ENCODE assay signal across 12 cellular contexts in the genomic region with DNA sequence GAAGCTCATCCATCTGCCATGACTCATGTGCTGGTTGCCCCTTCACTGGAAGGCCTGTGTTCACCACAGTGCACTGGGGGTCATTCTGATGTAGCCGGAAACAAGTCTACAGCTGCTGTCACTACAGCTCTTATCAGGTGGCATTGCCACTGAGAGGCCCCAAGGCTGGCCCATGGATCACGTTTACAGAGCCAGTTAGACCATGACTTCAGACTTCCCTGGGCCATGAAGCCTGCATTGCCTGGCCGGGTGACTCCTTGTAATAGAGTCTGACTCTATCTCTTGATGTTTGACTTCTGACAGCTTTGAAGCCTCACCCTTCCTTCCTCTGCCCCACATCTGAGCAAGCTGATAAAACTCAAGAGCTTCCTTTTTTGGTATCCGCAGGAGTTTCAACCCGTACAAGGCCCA.
DNase-seq lines count a peak whose midpoint lies in the region; ATAC-seq and TF ChIP-seq lines count a peak whose summit lies in the region.
"Had no signal": no experiment of that assay in that cellular context is flagged by ENCODE, and none has a peak within 500 bp of the region (broad histone marks: within the 10 kb centered on the region; RNA-seq: fewer than 3 reads in every experiment).

No MANE protein-coding gene starts in this region.

- no peaks in the 10 kb centered on the region for H3K9me3 ChIP-seq in aorta (ENCODE audit: control insufficient read depth, low read length)
- no peaks in the 10 kb centered on the region for H3K9me3 ChIP-seq in suprapubic skin
- H3K9me3 ChIP-seq: ascending aorta had no signal

- H3K4me3 ChIP-seq in aorta (ENCODE audit: low read length in 2 of 2) (no peak overlapping the region), suprapubic skin (no peak overlapping the region)
- H3K4me3 ChIP-seq: ascending aorta had no signal

- H3K36me3 ChIP-seq in aorta (ENCODE audit: control insufficient read depth in 1 of 2, insufficient read depth in 2 of 2, low read length in 1 of 2) = no peaks in the 10 kb centered on the region
- H3K36me3 ChIP-seq in suprapubic skin = no peaks in the 10 kb centered on the region
- H3K36me3 ChIP-seq: ascending aorta had no signal

- DNase-seq in stimulated activated CD8-positive, alpha-beta memory T cell treated with anti-CD3 and anti-CD28 coated beads, Interleukin-4, amount 100 ng/mL, for 24 hours (ENCODE audit: low read depth) = peak; percentile 1
- DNase-seq in stimulated activated CD8-positive, alpha-beta memory T cell treated with anti-CD3 and anti-CD28 coated beads, Interleukin-4, amount 100 ng/mL, for 48 hours = no peak
- DNase-seq in UCSD-AML1 (lab: John Stamatoyannopoulos, UW; ENCODE audit: unreplicated experiment) (peak; percentile 89), left cardiac atrium (peak; percentile 45), aorta (no peak), NCI-H2171 treated with DMSO at 0.1 percent for 48 hours (lab: John Stamatoyannopoulos, UW) (no peak), nephron progenitor cell (no peak), suprapubic skin (ENCODE audit: low spot score in 2 of 2) (no peak)
- DNase-seq: activated CD4-positive, alpha-beta T cell treated with anti-CD3 and anti-CD28 coated beads, Interleukin-2, amount 50 U/mL, for 1 hour; NCI-H345 had no signal

- H3K27me3 ChIP-seq in aorta (ENCODE audit: control insufficient read depth in 1 of 2, insufficient read depth in 2 of 2, low read length in 1 of 2) (no peaks in the 10 kb centered on the region), suprapubic skin (no peaks in the 10 kb centered on the region)
- H3K27me3 ChIP-seq: ascending aorta had no signal

- WGBS in aorta, 2 donors = 65 to 75% methylated on average over 5 of the region's 5 CpGs
- 67% methylated on average over 4 of the region's 5 CpGs for WGBS in suprapubic skin

- no peak for TF ChIP-seq CTCF in nephron progenitor cell (IDR thresholded peaks at IDR 0.05)
- TF ChIP-seq CTCF in suprapubic skin (IDR thresholded peaks at IDR 0.05) = no peak

- peaks cover 28% of the 10 kb centered on the region for H3K9me3 Mint-ChIP-seq in nephron progenitor cell
- H3K9me3 Mint-ChIP-seq: stimulated activated naive CD8-positive, alpha-beta T cell treated with anti-CD3 and anti-CD28 coated beads, Interleukin-15, Interleukin-2, amounts not matched to agents 100 ng/mL and 50 ng/mL, for 24 hours had no signal

- no peak for TF ChIP-seq POLR2A in suprapubic skin (IDR thresholded peaks at IDR 0.05)

- intact Hi-C loops in left cardiac atrium (cut with DNase I) (no loop called here), aorta (cut with DNase I) (no loop called here)

- H3K4me1 Mint-ChIP-seq in nephron progenitor cell = no peaks in the 10 kb centered on the region

- H3K4me3 Mint-ChIP-seq in nephron progenitor cell = no peak overlapping the region
- H3K4me3 Mint-ChIP-seq: stimulated activated naive CD8-positive, alpha-beta T cell treated with anti-CD3 and anti-CD28 coated beads, Interleukin-15, Interleukin-2, amounts not matched to agents 100 ng/mL and 50 ng/mL, for 24 hours had no signal

- H3K4me1 ChIP-seq in aorta (ENCODE audit: control insufficient read depth in 1 of 2, insufficient read depth in 2 of 2, low read length in 2 of 2) = no peaks in the 10 kb centered on the region
- H3K4me1 ChIP-seq in suprapubic skin = no peaks in the 10 kb centered on the region
- H3K4me1 ChIP-seq: ascending aorta had no signal

- no peak overlapping the region for H3K27ac Mint-ChIP-seq in nephron progenitor cell
- H3K27ac Mint-ChIP-seq: stimulated activated naive CD8-positive, alpha-beta T cell treated with anti-CD3 and anti-CD28 coated beads, Interleukin-15, Interleukin-2, amounts not matched to agents 100 ng/mL and 50 ng/mL, for 24 hours had no signal

- H3K27ac ChIP-seq in aorta (ENCODE audit: low read depth in 1 of 2, low read length in 2 of 2) = no peak overlapping the region
- H3K27ac ChIP-seq in suprapubic skin = no peak overlapping the region
- H3K27ac ChIP-seq: ascending aorta had no signal

- peak; percentile 90 to 96 for ATAC-seq in left cardiac atrium
- ATAC-seq in aorta (ENCODE audit: low FRiP score) = peak; percentile 48

- TF ChIP-seq EP300 in suprapubic skin (IDR thresholded peaks at IDR 0.05) = no peak

- no peaks in the 10 kb centered on the region for H3K36me3 Mint-ChIP-seq in nephron progenitor cell (ENCODE audit: low read depth)

- peaks cover 3% of the 10 kb centered on the region for H3K27me3 Mint-ChIP-seq in nephron progenitor cell (ENCODE audit: low read depth, poor library complexity)
- H3K27me3 Mint-ChIP-seq: stimulated activated naive CD8-positive, alpha-beta T cell treated with anti-CD3 and anti-CD28 coated beads, Interleukin-15, Interleukin-2, amounts not matched to agents 100 ng/mL and 50 ng/mL, for 24 hours had no signal

Comparison
In these comparisons a context has a peak if more than half of its experiments do, and no peak if none do; other contexts are left out.
1. DNase-seq: peak in stimulated activated CD8-positive, alpha-beta memory T cell treated with anti-CD3 and anti-CD28 coated beads, Interleukin-4, amount 100 ng/mL, for 24 hours (single experiment), UCSD-AML1 (single experiment) and left cardiac atrium (single experiment); none in stimulated activated CD8-positive, alpha-beta memory T cell treated with anti-CD3 and anti-CD28 coated beads, Interleukin-4, amount 100 ng/mL, for 48 hours (single experiment), aorta (0 of 2), NCI-H2171 treated with DMSO at 0.1 percent for 48 hours (single experiment), nephron progenitor cell (single experiment) and suprapubic skin (0 of 2).